ENCODE assay signal across 1 cellular context in genomic region chr7:28580626-28581025, GRCh38.
TF ChIP-seq lines count a peak whose summit lies in the region.

No MANE protein-coding gene starts in this region.

TF ChIP-seq in GM23338, 12 proteins besides CTCF, POLR2A, EP300 and RAD21 (continued from another document):
- TF ChIP-seq REST (IDR thresholded peaks at IDR 0.05; ENCODE audit: unreplicated experiment) (no peak), ZNF331 (CRISPR knock-in tag; IDR thresholded peaks at IDR 0.05; ENCODE audit: low read depth) (no peak)
